Comparison of ENCODE assay signal across 16 cellular contexts in the genomic region with DNA sequence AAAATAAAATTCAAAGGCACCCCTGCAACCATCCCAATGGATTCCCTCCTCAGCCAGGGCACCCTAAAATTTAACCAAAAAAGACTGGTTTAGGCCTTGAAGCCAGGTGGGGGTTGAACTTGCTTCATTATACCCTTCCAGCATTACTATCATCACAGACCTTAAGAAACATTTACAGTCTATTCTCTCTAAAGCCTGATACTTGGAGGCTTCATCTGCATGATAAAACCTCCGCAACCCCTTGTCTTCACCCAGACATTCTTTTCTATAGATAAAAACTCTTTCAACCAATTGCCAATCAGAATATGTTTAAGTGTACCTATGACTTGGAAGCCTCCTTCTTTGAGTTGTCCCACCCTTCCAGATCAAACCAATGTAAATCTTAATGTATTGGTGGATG.
"Had no signal": no experiment of that assay in that cellular context is flagged by ENCODE, and none has a peak within 500 bp of the region (broad histone marks: within the 10 kb centered on the region; RNA-seq: fewer than 3 reads in every experiment).

No MANE protein-coding gene starts in this region.

- H3K36me3 ChIP-seq: esophagus muscularis mucosa, uterus had no signal

- H3K27me3 Mint-ChIP-seq: activated B cell treated with CpG ODN at 0.5 μM for 24 hours; activated CD4-positive, alpha-beta T cell treated with anti-CD3 and anti-CD28 coated beads, Interleukin-2, amount 10 ng/mL, durations not matched to agents 7 days and 5 days; activated naive CD4-positive, alpha-beta T cell treated with anti-CD3 and anti-CD28 coated beads, Interleukin-2, amount 10 ng/mL, durations not matched to agents 7 days and 5 days; activated T-helper 17 cell treated with anti-CD3 and anti-CD28 coated beads, Interleukin-2, amount 50 U/mL, for 72 hours had no signal

- H3K27ac Mint-ChIP-seq: activated CD4-positive, alpha-beta T cell treated with anti-CD3 and anti-CD28 coated beads, Interleukin-2, amount 10 ng/mL, durations not matched to agents 7 days and 5 days; activated naive CD4-positive, alpha-beta T cell treated with anti-CD3 and anti-CD28 coated beads, Interleukin-2, amount 10 ng/mL, durations not matched to agents 7 days and 5 days; activated T-helper 17 cell treated with anti-CD3 and anti-CD28 coated beads, Interleukin-2, amount 50 U/mL, for 72 hours had no signal

- H3K4me3 ChIP-seq: body of pancreas, esophagus muscularis mucosa, hepatocyte, left ventricle myocardium inferior, mucosa of descending colon, tibial nerve, uterus had no signal

- DNase-seq: activated B cell treated with CpG ODN at 0.5 μM for 24 hours; activated CD4-positive, alpha-beta T cell treated with anti-CD3 and anti-CD28 coated beads, Interleukin-2, amount 10 ng/mL, durations not matched to agents 7 days and 5 days; activated naive CD4-positive, alpha-beta T cell treated with anti-CD3 and anti-CD28 coated beads, Interleukin-2, amount 10 ng/mL, durations not matched to agents 7 days and 5 days; amniotic stem cell; body of pancreas; caudate nucleus; left ventricle myocardium inferior; mucosa of descending colon; stimulated activated CD4-positive, alpha-beta T cell treated with anti-CD3 and anti-CD28 coated beads, Interleukin-1b, Interleukin-23, amount 100 ng/mL, for 48 hours; T-helper 2 cell; uterus had no signal

- H2AFZ ChIP-seq: hepatocyte had no signal

- H3K27ac ChIP-seq: body of pancreas, esophagus muscularis mucosa, hepatocyte, left ventricle myocardium inferior, tibial nerve, uterus had no signal

- H3K4me3 Mint-ChIP-seq: activated B cell treated with CpG ODN at 0.5 μM for 24 hours; activated CD4-positive, alpha-beta T cell treated with anti-CD3 and anti-CD28 coated beads, Interleukin-2, amount 10 ng/mL, durations not matched to agents 7 days and 5 days; activated naive CD4-positive, alpha-beta T cell treated with anti-CD3 and anti-CD28 coated beads, Interleukin-2, amount 10 ng/mL, durations not matched to agents 7 days and 5 days; activated T-helper 17 cell treated with anti-CD3 and anti-CD28 coated beads, Interleukin-2, amount 50 U/mL, for 72 hours had no signal

- H3K9me3 Mint-ChIP-seq: activated T-helper 17 cell treated with anti-CD3 and anti-CD28 coated beads, Interleukin-2, amount 50 U/mL, for 72 hours had no signal

- H3K4me1 ChIP-seq: uterus had no signal

- H3K4me2 ChIP-seq: hepatocyte had no signal

- H3K9me3 ChIP-seq: body of pancreas, esophagus muscularis mucosa, mucosa of descending colon, tibial nerve, uterus had no signal

- H3K27me3 ChIP-seq: body of pancreas, esophagus muscularis mucosa, hepatocyte, tibial nerve, uterus had no signal

- ATAC-seq: body of pancreas, mucosa of descending colon, sciatic nerve had no signal
